In the genomic region with DNA sequence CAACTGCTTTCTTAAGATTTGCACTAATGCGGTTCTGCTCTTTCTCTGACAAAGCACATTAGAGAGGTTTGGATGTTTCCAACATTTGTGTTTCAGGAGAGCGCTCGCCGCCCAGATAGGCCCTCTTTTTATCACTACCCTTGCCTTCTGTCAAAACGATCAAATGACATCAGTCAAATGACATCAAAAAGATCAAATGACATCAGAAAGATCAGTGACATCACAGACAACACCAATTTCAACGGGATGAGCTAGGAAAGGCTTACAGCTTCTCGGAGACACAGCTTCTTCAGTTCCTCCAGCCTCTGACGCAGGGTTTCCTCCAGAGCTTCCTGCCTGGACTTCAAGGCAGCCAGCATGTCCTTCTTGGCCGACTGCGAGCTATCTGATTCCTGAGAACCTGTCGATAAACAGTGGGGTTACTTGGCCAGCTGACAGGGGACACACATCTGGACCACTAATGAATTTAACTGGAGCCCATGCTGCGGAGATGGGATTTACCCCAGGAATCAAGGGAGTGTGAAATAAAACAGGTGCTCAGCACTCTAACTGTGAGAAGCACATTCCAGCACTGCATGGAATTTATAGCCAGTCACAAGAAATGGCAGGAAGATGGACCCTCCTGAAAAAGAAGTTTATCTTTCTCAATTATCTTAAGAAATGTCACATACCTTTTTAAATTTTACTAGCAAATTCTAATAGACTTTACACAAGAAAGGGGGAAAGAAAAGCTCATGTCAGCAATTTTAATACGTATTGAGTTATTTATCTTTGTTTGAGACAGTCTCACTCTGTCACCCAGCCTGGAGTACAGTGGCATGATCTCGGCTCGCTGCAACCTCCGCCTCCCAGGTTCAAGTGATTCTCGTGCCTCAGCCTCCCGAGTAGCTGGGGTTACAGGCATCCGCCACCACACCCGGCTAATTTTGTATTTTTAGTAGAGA, we compare ENCODE assay signal across 17 cellular contexts.
DNase-seq lines count a peak whose midpoint lies in the region; ATAC-seq, FAIRE-seq and TF ChIP-seq lines count a peak whose summit lies in the region.
"Had no signal": no experiment of that assay in that cellular context is flagged by ENCODE, and none has a peak within 500 bp of the region (broad histone marks: within the 10 kb centered on the region; RNA-seq: fewer than 3 reads in every experiment).

No MANE protein-coding gene starts in this region.

- in situ Hi-C loops in K562 (cut with MboI), result no loop called here

- no peak overlapping the region for H3K4me3 ChIP-seq in K562
- H3K4me3 ChIP-seq: PC-9 had no signal

- peaks cover 10% of the 10 kb centered on the region for H3K27me3 Mint-ChIP-seq in HFFc6 (ENCODE audit: insufficient read depth)

- no peaks in the 10 kb centered on the region for H3K79me2 ChIP-seq in K562 (ENCODE audit: control insufficient read depth, insufficient read depth, low read length)

- H3K4me3 Mint-ChIP-seq in HFFc6, result no peak overlapping the region
- H3K4me3 Mint-ChIP-seq: CD8-positive, alpha-beta memory T cell had no signal

- no peak for FAIRE-seq in K562 (lab: Jason Lieb, UNC)
- no peak for FAIRE-seq in GM12891 (lab: Jason Lieb, UNC)

- H3K27ac Mint-ChIP-seq in HFFc6, result peak overlapping the region; percentile 29
- H3K27ac Mint-ChIP-seq: CD8-positive, alpha-beta memory T cell had no signal

- TF ChIP-seq RAD21 in K562 (CRISPR knock-in tag; conservative IDR thresholded peaks at IDR 0.05 in 1 of 2, IDR thresholded peaks at IDR 0.05 in 1 of 2), result no peak

- no peak overlapping the region for H3K4me2 ChIP-seq in K562 (ENCODE audit: insufficient read depth, low read length)
- H3K4me2 ChIP-seq: PC-9, SK-N-SH had no signal

- no peaks in the 10 kb centered on the region for H3K4me1 ChIP-seq in K562 (replicated peaks in 1 of 2; ENCODE audit: control insufficient read depth in 2 of 2, insufficient read depth in 2 of 2, low read length in 2 of 2)
- H3K4me1 ChIP-seq: BE2C had no signal

- no peak overlapping the region for H2AFZ ChIP-seq in K562 (ENCODE audit: low read depth, low read length)
- H2AFZ ChIP-seq: PC-9 had no signal

- H3K9me1 ChIP-seq in K562 (ENCODE audit: control insufficient read depth, insufficient read depth, low read length), result no peaks in the 10 kb centered on the region

- H3K9me3 Mint-ChIP-seq in HFFc6, result no peaks in the 10 kb centered on the region
- H3K9me3 Mint-ChIP-seq: CD8-positive, alpha-beta memory T cell had no signal

- H3K9me3 ChIP-seq in K562 (replicated peaks; ENCODE audit: control insufficient read depth, insufficient read depth, low read depth, low read length), result no peaks in the 10 kb centered on the region
- H3K9me3 ChIP-seq: BE2C, SK-N-SH had no signal

- no peak overlapping the region for H3K27ac ChIP-seq in K562 (ENCODE audit: extremely low read depth, low read depth, low read length)
- H3K27ac ChIP-seq: HL-60, PC-9 had no signal

- 54% methylated on average over 20 of the region's 20 CpGs for WGBS in K562 (ENCODE audit: insufficient coverage, low coverage, missing lambda C conversion rate)

- intact Hi-C loops in K562 (cut with micrococcal nuclease), result no loop called here

- DNase-seq in HFFc6 (no peak), K562 (ENCODE audit: extremely low read depth in 1 of 4, low spot score in 3 of 4) (no peak), left kidney (ENCODE audit: low read depth, low spot score) (peak; percentile 70), pulmonary artery endothelial cell (ENCODE audit: low read depth, low spot score) (peak; percentile 50), NCI-H187 (lab: John Stamatoyannopoulos, UW) (no peak), C1 segment of cervical spinal cord (lab: John Stamatoyannopoulos, UW) (no peak), GM12891 (ENCODE audit: insufficient read length, low spot score) (no peak)
- DNase-seq in stimulated activated CD4-positive, alpha-beta T cell treated with anti-CD3 and anti-CD28 coated beads, Interleukin-2, amount 100 ng/mL, for 48 hours, result no peak
- DNase-seq: BE2C; CD8-positive, alpha-beta memory T cell; HCEC 1CT; KG1; NCI-H1092; NCI-H2107; PC-9; SK-N-SH had no signal

- H3K36me3 Mint-ChIP-seq in HFFc6 (ENCODE audit: low read depth), result peaks cover 64% of the 10 kb centered on the region

- H3K27me3 ChIP-seq in K562 (ENCODE audit: control insufficient read depth in 2 of 2, insufficient read depth in 2 of 2, low read length in 2 of 2), result no peaks in the 10 kb centered on the region
- H3K27me3 ChIP-seq: BE2C had no signal

- BruUV-seq in K562 (replicated peaks; lab: Mats Ljungman, UMichigan), result no TSS peak

- peaks cover 5% of the 10 kb centered on the region; the same call in 1 of the 2 replicates for H3K4me1 Mint-ChIP-seq in HFFc6 (ENCODE audit: low read depth)
- H3K4me1 Mint-ChIP-seq: CD8-positive, alpha-beta memory T cell had no signal

- H3K36me3 ChIP-seq in K562 (ENCODE audit: control insufficient read depth, insufficient read depth, low read length), result no peaks in the 10 kb centered on the region; the same call in 2 of the 3 replicates
- H3K36me3 ChIP-seq: BE2C had no signal

- no peak for ATAC-seq in K562

- POLR2A ChIA-PET in K562 (lab: Yijun Ruan, JAX), result interaction anchor here (0.6 to 1.6 kb wide), 2 partner anchors 31 to 98 kb away, joined by 3 to 5 read pairs; no protein-coding TSS in a partner anchor

- no peak for TF ChIP-seq CTCF in HFFc6 (IDR thresholded peaks at IDR 0.05)
- TF ChIP-seq CTCF in K562 (IDR thresholded peaks at IDR 0.05 in 2 of 3, conservative IDR thresholded peaks at IDR 0.05 in 1 of 3; ENCODE audit: insufficient read depth in 2 of 3, low read depth in 1 of 3, low read length in 3 of 3), result no peak

- TF ChIP-seq EP300 in K562 (IDR thresholded peaks at IDR 0.05; ENCODE audit: low read length), result no peak

- 0 out of 2 replicates have a peak, but pooled peaks cover 6% of the 10 kb centered on the region for H4K20me1 ChIP-seq in K562 (replicated peaks; ENCODE audit: control insufficient read depth, insufficient read depth, low read length)

- CTCF ChIA-PET in K562 (lab: Yijun Ruan, JAX; ENCODE audit: low intra/inter-chr PET ratio), result no interaction called here

- no peak for TF ChIP-seq POLR2A in K562 (conservative IDR thresholded peaks at IDR 0.05)
- TF ChIP-seq POLR2A in GM12891 (IDR thresholded peaks at IDR 0.05; ENCODE audit: low read depth, low read length), result no peak

- no peak overlapping the region for H3K9ac ChIP-seq in K562 (ENCODE audit: insufficient read depth in 1 of 2, low read depth in 2 of 2, low read length in 2 of 2)
- H3K9ac ChIP-seq: SK-N-SH had no signal

TF ChIP-seq in GM12891, 5 proteins besides CTCF, POLR2A, EP300 and RAD21:
- TF ChIP-seq POU2F2 (IDR thresholded peaks at IDR 0.05; ENCODE audit: low read depth, low read length) (no peak), PAX5 (IDR thresholded peaks at IDR 0.05; ENCODE audit: insufficient read depth, low read length, severe bottlenecking) (no peak), TAF1 (IDR thresholded peaks at IDR 0.05; ENCODE audit: low read depth, low read length) (no peak), SPI1 (IDR thresholded peaks at IDR 0.05; ENCODE audit: low read depth, low read length) (no peak), POLR2AphosphoS5 (IDR thresholded peaks at IDR 0.05; ENCODE audit: low read depth, low read length) (no peak)

Comparison
In these comparisons a context has a peak if more than half of its experiments do, and no peak if none do; other contexts are left out.
1. DNase-seq: peak in left kidney (single experiment) and pulmonary artery endothelial cell (single experiment); none in HFFc6 (single experiment), K562 (0 of 4), NCI-H187 (0 of 2), stimulated activated CD4-positive, alpha-beta T cell treated with anti-CD3 and anti-CD28 coated beads, Interleukin-2, amount 100 ng/mL, for 48 hours (0 of 2), C1 segment of cervical spinal cord (0 of 14) and GM12891 (single experiment).